ENCODE assay signal across 9 cellular contexts in the genomic region with DNA sequence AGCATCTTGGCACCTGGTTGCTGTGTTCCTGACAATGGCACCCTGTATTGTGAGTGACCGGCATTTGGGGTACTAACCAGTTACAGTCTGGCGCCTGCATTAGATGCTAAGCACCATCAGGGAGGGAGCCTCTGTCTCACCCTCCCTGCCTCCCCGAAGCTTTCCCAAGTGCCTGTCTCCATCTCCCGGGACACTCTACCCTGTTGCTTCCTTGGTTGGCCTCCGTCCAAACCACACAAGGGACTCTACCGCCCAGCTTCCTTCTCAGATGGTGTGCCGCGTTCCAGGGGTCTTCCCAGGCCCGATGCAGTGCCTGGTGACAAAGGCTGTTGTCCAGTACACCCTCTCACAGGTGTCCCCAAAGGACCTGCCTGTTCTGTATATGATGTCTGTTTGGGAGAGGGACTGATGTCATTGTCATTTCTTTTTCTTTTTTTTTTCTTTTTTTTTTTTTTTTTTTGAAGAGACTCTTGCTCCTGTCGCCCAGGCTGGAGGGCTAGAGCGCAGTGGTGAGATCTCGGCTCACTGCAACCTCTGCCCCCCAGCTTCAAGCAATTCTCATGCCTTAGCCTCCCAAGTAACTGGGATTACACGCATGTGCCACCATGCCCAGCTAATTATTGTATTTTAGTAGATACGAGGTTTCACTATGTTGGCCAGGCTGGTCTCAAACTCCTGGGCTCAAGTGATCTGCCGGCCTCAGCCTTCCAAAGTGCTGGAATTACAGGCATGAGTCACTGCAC. TPM values are rescaled to one million over a fixed set of nuclear protein-coding genes. Genes with fewer than 3 reads are reported as not detected.
DNase-seq lines count a peak whose midpoint lies in the region; ATAC-seq and TF ChIP-seq lines count a peak whose summit lies in the region.
"Had no signal": no experiment of that assay in that cellular context is flagged by ENCODE, and none has a peak within 500 bp of the region (broad histone marks: within the 10 kb centered on the region; RNA-seq: fewer than 3 reads in every experiment).

No MANE protein-coding gene starts in this region.

- peaks cover 0 to 73% (median 40%) of the 10 kb centered on the region in 6 donors for H3K36me3 ChIP-seq in spleen

- H3K27me3 ChIP-seq in spleen (replicated peaks in 1 of 7), result no peaks in the 10 kb centered on the region

- H3K4me3 Mint-ChIP-seq in T-helper 17 cell, result no peak overlapping the region
- H3K4me3 Mint-ChIP-seq in stimulated activated effector memory CD8-positive, alpha-beta T cell treated with anti-CD3 and anti-CD28 coated beads, Interleukin-12 subunit alpha, Interleukin-12 subunit beta, amount 100 ng/mL, for 72 hours, result no peak overlapping the region

- peaks cover 53% of the 10 kb centered on the region for H3K4me1 Mint-ChIP-seq in T-helper 17 cell
- peaks cover 60% of the 10 kb centered on the region for H3K4me1 Mint-ChIP-seq in stimulated activated effector memory CD8-positive, alpha-beta T cell treated with anti-CD3 and anti-CD28 coated beads, Interleukin-12 subunit alpha, Interleukin-12 subunit beta, amount 100 ng/mL, for 72 hours

- WGBS in spleen, 5 donors, result 42 to 56% (median 52%) methylated on average over 15 of the region's 15 CpGs

- intact Hi-C loops in spleen (cut with DNase I; ENCODE audit: low total_unique reads), result no loop called here

- no peaks in the 10 kb centered on the region for H3K27me3 Mint-ChIP-seq in T-helper 17 cell

- H3K9me3 ChIP-seq in T-helper 17 cell (ENCODE audit: control insufficient read depth, low read length, poor library complexity, severe bottlenecking), result no peaks in the 10 kb centered on the region
- H3K9me3 ChIP-seq in spleen, result no peaks in the 10 kb centered on the region

- peak; percentile 32 for DNase-seq in NCI-H2196 (lab: John Stamatoyannopoulos, UW; ENCODE audit: unreplicated experiment)
- DNase-seq in NCI-H2196 treated with DMSO at 0.1 percent for 48 hours (lab: John Stamatoyannopoulos, UW; ENCODE audit: unreplicated experiment), result no peak
- no peak for DNase-seq in T-helper 17 cell
- DNase-seq in fibroblast of pulmonary artery (ENCODE audit: low read depth), result peak; percentile 46
- no peak for DNase-seq in spleen
- DNase-seq in stimulated activated effector memory CD8-positive, alpha-beta T cell treated with anti-CD3 and anti-CD28 coated beads, Interleukin-12 subunit alpha, Interleukin-12 subunit beta, amount 100 ng/mL, for 72 hours (ENCODE audit: low spot score in 2 of 2), result no peak
- DNase-seq in germinal center (ENCODE audit: low spot score), result no peak
- DNase-seq: activated CD4-positive, CD25-positive, alpha-beta regulatory T cell treated with anti-CD3 and anti-CD28 coated beads, Interleukin-2, amount 50 U/mL, for 72 hours had no signal

- no peaks in the 10 kb centered on the region for H3K9me3 Mint-ChIP-seq in stimulated activated effector memory CD8-positive, alpha-beta T cell treated with anti-CD3 and anti-CD28 coated beads, Interleukin-12 subunit alpha, Interleukin-12 subunit beta, amount 100 ng/mL, for 72 hours

- ATAC-seq in T-helper 17 cell (no peak), GM19395 (IDR thresholded peaks at IDR 0.05; ENCODE audit: unreplicated experiment) (no peak)
- ATAC-seq in stimulated activated effector memory CD8-positive, alpha-beta T cell treated with anti-CD3 and anti-CD28 coated beads, Interleukin-12 subunit alpha, Interleukin-12 subunit beta, amount 100 ng/mL, for 72 hours, result no peak

- H3K4me1 ChIP-seq in spleen, result peaks cover 88 to 100% (median 98%) of the 10 kb centered on the region in 6 donors

- TF ChIP-seq POLR2A in spleen (IDR thresholded peaks at IDR 0.05), result no peak

- H3K36me3 Mint-ChIP-seq in T-helper 17 cell (ENCODE audit: low read depth), result no peaks in the 10 kb centered on the region
- peaks cover 38% of the 10 kb centered on the region for H3K36me3 Mint-ChIP-seq in stimulated activated effector memory CD8-positive, alpha-beta T cell treated with anti-CD3 and anti-CD28 coated beads, Interleukin-12 subunit alpha, Interleukin-12 subunit beta, amount 100 ng/mL, for 72 hours

- TF ChIP-seq CTCF in fibroblast of pulmonary artery (IDR thresholded peaks at IDR 0.05; ENCODE audit: low read length, missing control alignments) (no peak), spleen (IDR thresholded peaks at IDR 0.05 in 8 of 11, conservative IDR thresholded peaks at IDR 0.05 in 3 of 11) (no peak)

- H3K27ac ChIP-seq in spleen, result peak overlapping the region in 5 of 8 donors; percentile 44 to 93 (median 92)

- H3K27ac Mint-ChIP-seq in T-helper 17 cell, result peak overlapping the region; percentile 89
- no peak overlapping the region for H3K27ac Mint-ChIP-seq in stimulated activated effector memory CD8-positive, alpha-beta T cell treated with anti-CD3 and anti-CD28 coated beads, Interleukin-12 subunit alpha, Interleukin-12 subunit beta, amount 100 ng/mL, for 72 hours

- H3K4me3 ChIP-seq in fibroblast of pulmonary artery (replicated peaks; ENCODE audit: low read depth, low read length) (no peak overlapping the region), spleen (no peak overlapping the region)

RNA-seq across cellular contexts. Expression of gene SNN, which starts 6.7 kb away (rescaled TPM):
- total RNA-seq in T-helper 17 cell (10 to 100 TPM; 27.8 to 89.7 TPM), spleen (10 to 100 TPM; 44.5 to 59.5 (median 49.1) TPM)
- polyA plus RNA-seq in spleen, result 10 to 100 TPM; 22.3 to 53.7 (median 25.1) TPM

Comparison
In these comparisons a context has a peak if more than half of its experiments do, and no peak if none do; other contexts are left out.
1. DNase-seq: peak in NCI-H2196 (single experiment) and fibroblast of pulmonary artery (single experiment); none in NCI-H2196 treated with DMSO at 0.1 percent for 48 hours (single experiment), T-helper 17 cell (0 of 3), spleen (single experiment), stimulated activated effector memory CD8-positive, alpha-beta T cell treated with anti-CD3 and anti-CD28 coated beads, Interleukin-12 subunit alpha, Interleukin-12 subunit beta, amount 100 ng/mL, for 72 hours (0 of 2) and germinal center (single experiment).